ENCODE assay signal across 1 cellular context in genomic region chr20:51129201-51129671, GRCh38.
TF ChIP-seq lines count a peak whose summit lies in the region.

No MANE protein-coding gene starts in this region.

TF ChIP-seq in HepG2, 621 proteins besides CTCF, POLR2A, EP300 and RAD21 (continued from another document):
- TF ChIP-seq ZNF574 (CRISPR knock-in tag; IDR thresholded peaks at IDR 0.05) (no peak), ZNF883 (CRISPR knock-in tag; IDR thresholded peaks at IDR 0.05; ENCODE audit: not compliant biosample characterization) (no peak), RXRB (CRISPR knock-in tag; IDR thresholded peaks at IDR 0.05; ENCODE audit: borderline replicate concordance) (no peak), ZBTB7B (CRISPR knock-in tag; IDR thresholded peaks at IDR 0.05) (no peak), MXD1 (CRISPR knock-in tag; IDR thresholded peaks at IDR 0.05) (no peak), ZNF333 (CRISPR knock-in tag; IDR thresholded peaks at IDR 0.05; ENCODE audit: borderline replicate concordance) (no peak), ZNF83 (CRISPR knock-in tag; IDR thresholded peaks at IDR 0.05; ENCODE audit: borderline replicate concordance) (no peak), ZNF232 (CRISPR knock-in tag; IDR thresholded peaks at IDR 0.05; ENCODE audit: borderline replicate concordance) (no peak)
